In genomic region chr13:31051999-31052398, GRCh38 we compare ENCODE assay signal across 1 cellular context.
TF ChIP-seq lines count a peak whose summit lies in the region.

No MANE protein-coding gene starts in this region.

TF ChIP-seq in SK-N-SH treated with all-trans-retinoic acid at 6 μM for 48 hours, 23 proteins besides CTCF, POLR2A, EP300 and RAD21 (continued from another document):
- TF ChIP-seq TSHZ2 (CRISPR knock-in tag; IDR thresholded peaks at IDR 0.05), result no peak
- no peak for TF ChIP-seq ESRRG (CRISPR knock-in tag; IDR thresholded peaks at IDR 0.05)
- TF ChIP-seq, protein P1, sequence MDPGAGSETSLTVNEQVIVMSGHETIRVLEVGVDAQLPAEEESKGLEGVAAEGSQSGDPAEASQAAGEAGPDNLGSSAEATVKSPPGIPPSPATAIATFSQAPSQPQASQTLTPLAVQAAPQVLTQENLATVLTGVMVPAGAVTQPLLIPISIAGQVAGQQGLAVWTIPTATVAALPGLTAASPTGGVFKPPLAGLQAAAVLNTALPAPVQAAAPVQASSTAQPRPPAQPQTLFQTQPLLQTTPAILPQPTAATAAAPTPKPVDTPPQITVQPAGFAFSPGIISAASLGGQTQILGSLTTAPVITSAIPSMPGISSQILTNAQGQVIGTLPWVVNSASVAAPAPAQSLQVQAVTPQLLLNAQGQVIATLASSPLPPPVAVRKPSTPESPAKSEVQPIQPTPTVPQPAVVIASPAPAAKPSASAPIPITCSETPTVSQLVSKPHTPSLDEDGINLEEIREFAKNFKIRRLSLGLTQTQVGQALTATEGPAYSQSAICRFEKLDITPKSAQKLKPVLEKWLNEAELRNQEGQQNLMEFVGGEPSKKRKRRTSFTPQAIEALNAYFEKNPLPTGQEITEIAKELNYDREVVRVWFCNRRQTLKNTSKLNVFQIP (CRISPR knock-in tag; IDR thresholded peaks at IDR 0.05; ENCODE audit: borderline replicate concordance, low read depth), result no peak
